Comparison of ENCODE assay signal across 26 cellular contexts in the genomic region with DNA sequence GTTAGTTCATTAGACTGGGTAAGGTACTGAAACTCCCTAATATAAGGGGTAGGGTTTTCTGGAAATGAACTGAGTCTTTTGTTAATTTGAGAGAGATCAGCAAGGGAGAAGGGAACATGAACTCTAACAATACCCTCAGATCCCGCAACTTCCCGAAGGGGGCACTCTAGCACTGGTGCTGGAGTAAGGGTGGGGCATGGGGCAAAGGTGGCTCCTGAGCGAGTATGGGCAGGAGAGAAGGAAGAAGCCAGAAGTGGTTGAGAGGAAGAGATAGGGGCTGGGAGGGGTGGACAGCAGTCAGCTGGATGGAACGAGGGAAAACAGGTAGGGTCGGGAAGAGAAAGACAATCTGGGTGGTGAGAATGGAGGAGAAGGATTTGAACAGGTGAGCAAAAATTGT.
DNase-seq lines count a peak whose midpoint lies in the region; ATAC-seq and TF ChIP-seq lines count a peak whose summit lies in the region.
"Had no signal": no experiment of that assay in that cellular context is flagged by ENCODE, and none has a peak within 500 bp of the region (broad histone marks: within the 10 kb centered on the region; RNA-seq: fewer than 3 reads in every experiment).

No MANE protein-coding gene starts in this region.

- no peak overlapping the region for H3K27ac Mint-ChIP-seq in GM23338
- no peak overlapping the region for H3K27ac Mint-ChIP-seq in activated T-helper 1 cell treated with anti-CD3 and anti-CD28 coated beads, Interleukin-12 subunit alpha, Interleukin-12 subunit beta, Interleukin-2, Interleukin-4 antibody, amounts not matched to agents 30 ng/mL and 10 ng/mL and 1 ng/mL, durations not matched to agents 14 hours and 24 hours and 36 hours
- H3K27ac Mint-ChIP-seq: activated CD4-positive, alpha-beta memory T cell treated with anti-CD3 and anti-CD28 coated beads for 36 hours; effector memory CD8-positive, alpha-beta T cell; neural progenitor cell; progenitor cell of endocrine pancreas; stimulated activated memory B cell treated with anti-CD40 and anti-IgM and Interleukin-4, amounts not matched to agents 10 μg/mL and 1 μg/mL and 100 μg/mL, for 72 hours had no signal

- H3K9me3 Mint-ChIP-seq in GM23338: no peaks in the 10 kb centered on the region; the same call in 1 of the 3 replicates
- H3K9me3 Mint-ChIP-seq in activated T-helper 1 cell treated with anti-CD3 and anti-CD28 coated beads, Interleukin-12 subunit alpha, Interleukin-12 subunit beta, Interleukin-2, Interleukin-4 antibody, amounts not matched to agents 30 ng/mL and 10 ng/mL and 1 ng/mL, durations not matched to agents 14 hours and 24 hours and 36 hours: no peaks in the 10 kb centered on the region
- H3K9me3 Mint-ChIP-seq: activated CD4-positive, alpha-beta memory T cell treated with anti-CD3 and anti-CD28 coated beads for 36 hours; effector memory CD8-positive, alpha-beta T cell; stimulated activated memory B cell treated with anti-CD40 and anti-IgM and Interleukin-4, amounts not matched to agents 10 μg/mL and 1 μg/mL and 100 μg/mL, for 72 hours had no signal

- H3K27me3 ChIP-seq in GM23338 (ENCODE audit: insufficient read depth): no peaks in the 10 kb centered on the region
- H3K27me3 ChIP-seq: esophagus muscularis mucosa, neural progenitor cell, SJSA1 had no signal

- no peak overlapping the region for H2AFZ ChIP-seq in GM23338
- H2AFZ ChIP-seq: neural progenitor cell had no signal

- TF ChIP-seq CTCF in GM23338 (conservative IDR thresholded peaks at IDR 0.05; ENCODE audit: low read depth in 2 of 2): peak; percentile 48 to 61

- no peaks in the 10 kb centered on the region for H3K4me1 ChIP-seq in GM23338 (ENCODE audit: insufficient read depth)
- H3K4me1 ChIP-seq: breast epithelium, esophagus muscularis mucosa, lower lobe of right lung, neural progenitor cell, SJSA1 had no signal

- peaks cover 5% of the 10 kb centered on the region; the same call in 1 of the 3 replicates for H3K36me3 Mint-ChIP-seq in GM23338 (ENCODE audit: low read depth)
- H3K36me3 Mint-ChIP-seq in activated T-helper 1 cell treated with anti-CD3 and anti-CD28 coated beads, Interleukin-12 subunit alpha, Interleukin-12 subunit beta, Interleukin-2, Interleukin-4 antibody, amounts not matched to agents 30 ng/mL and 10 ng/mL and 1 ng/mL, durations not matched to agents 14 hours and 24 hours and 36 hours (ENCODE audit: low read depth): no peaks in the 10 kb centered on the region
- H3K36me3 Mint-ChIP-seq: activated CD4-positive, alpha-beta memory T cell treated with anti-CD3 and anti-CD28 coated beads for 36 hours; neural progenitor cell; stimulated activated memory B cell treated with anti-CD40 and anti-IgM and Interleukin-4, amounts not matched to agents 10 μg/mL and 1 μg/mL and 100 μg/mL, for 72 hours had no signal

- no peak overlapping the region for H3K4me3 ChIP-seq in GM23338
- H3K4me3 ChIP-seq: breast epithelium, esophagus muscularis mucosa, lower lobe of right lung, neural progenitor cell, SJSA1, thoracic aorta had no signal

- H3K27ac ChIP-seq in GM23338 (ENCODE audit: low read depth) (no peak overlapping the region), substantia nigra (ENCODE audit: low read depth, low read length, poor library complexity, severe bottlenecking) (no peak overlapping the region)
- H3K27ac ChIP-seq: breast epithelium, esophagus muscularis mucosa, lower lobe of right lung, neural progenitor cell, SJSA1, thoracic aorta, VCaP had no signal

- no peak overlapping the region for H3K4me3 Mint-ChIP-seq in GM23338
- H3K4me3 Mint-ChIP-seq in activated T-helper 1 cell treated with anti-CD3 and anti-CD28 coated beads, Interleukin-12 subunit alpha, Interleukin-12 subunit beta, Interleukin-2, Interleukin-4 antibody, amounts not matched to agents 30 ng/mL and 10 ng/mL and 1 ng/mL, durations not matched to agents 14 hours and 24 hours and 36 hours: no peak overlapping the region
- H3K4me3 Mint-ChIP-seq: activated CD4-positive, alpha-beta memory T cell treated with anti-CD3 and anti-CD28 coated beads for 36 hours; effector memory CD8-positive, alpha-beta T cell; neural progenitor cell; stimulated activated memory B cell treated with anti-CD40 and anti-IgM and Interleukin-4, amounts not matched to agents 10 μg/mL and 1 μg/mL and 100 μg/mL, for 72 hours had no signal

- H3K36me3 ChIP-seq in GM23338 (ENCODE audit: insufficient read depth): no peaks in the 10 kb centered on the region
- H3K36me3 ChIP-seq: breast epithelium, esophagus muscularis mucosa, lower lobe of right lung, neural progenitor cell, SJSA1, thoracic aorta had no signal

- H3K79me2 ChIP-seq in GM23338 (replicated peaks; ENCODE audit: insufficient read depth): no peaks in the 10 kb centered on the region

- H3K4me1 Mint-ChIP-seq in GM23338: no peaks in the 10 kb centered on the region
- no peaks in the 10 kb centered on the region for H3K4me1 Mint-ChIP-seq in activated T-helper 1 cell treated with anti-CD3 and anti-CD28 coated beads, Interleukin-12 subunit alpha, Interleukin-12 subunit beta, Interleukin-2, Interleukin-4 antibody, amounts not matched to agents 30 ng/mL and 10 ng/mL and 1 ng/mL, durations not matched to agents 14 hours and 24 hours and 36 hours (ENCODE audit: low read depth)
- H3K4me1 Mint-ChIP-seq: neural progenitor cell; stimulated activated memory B cell treated with anti-CD40 and anti-IgM and Interleukin-4, amounts not matched to agents 10 μg/mL and 1 μg/mL and 100 μg/mL, for 72 hours had no signal

- H4K20me1 ChIP-seq in GM23338 (replicated peaks; ENCODE audit: insufficient read depth): no peaks in the 10 kb centered on the region

- no peaks in the 10 kb centered on the region for H3K9me2 ChIP-seq in GM23338 (ENCODE audit: insufficient read depth)

- no peak for ATAC-seq in GM23338
- ATAC-seq: effector memory CD8-positive, alpha-beta T cell; lower lobe of right lung; stimulated activated memory B cell treated with anti-CD40 and anti-IgM and Interleukin-4, amounts not matched to agents 10 μg/mL and 1 μg/mL and 100 μg/mL, for 72 hours had no signal

- DNase-seq in NCI-H146 (lab: John Stamatoyannopoulos, UW): peak; percentile 6
- DNase-seq in NCI-H146 treated with DMSO at 0.1 percent for 48 hours (lab: John Stamatoyannopoulos, UW; ENCODE audit: unreplicated experiment): no peak
- DNase-seq in GM23338 (ENCODE audit: low spot score): peak; percentile 39
- peak; percentile 6 for DNase-seq in OCI-M1 (lab: John Stamatoyannopoulos, UW)
- peak; percentile 19 for DNase-seq in iPS-NIHi7 (ENCODE audit: extremely low spot score)
- DNase-seq in substantia nigra (lab: John Stamatoyannopoulos, UW): no peak
- DNase-seq in activated T-helper 1 cell treated with anti-CD3 and anti-CD28 coated beads, Interleukin-12 subunit alpha, Interleukin-12 subunit beta, Interleukin-2, Interleukin-4 antibody, amounts not matched to agents 30 ng/mL and 10 ng/mL and 1 ng/mL, durations not matched to agents 14 hours and 24 hours and 36 hours (ENCODE audit: low spot score): no peak
- no peak for DNase-seq in hypothalamus (lab: John Stamatoyannopoulos, UW)
- DNase-seq: activated CD4-positive, alpha-beta memory T cell treated with anti-CD3 and anti-CD28 coated beads for 36 hours; activated gamma-delta T cell; activated T-cell treated with anti-CD3 and anti-CD28 coated beads for 4 hours; AML-193; effector memory CD8-positive, alpha-beta T cell; hippocampal formation; lower lobe of right lung; NCI-H1105 treated with DMSO at 0.1 percent for 48 hours; NCI-H524 treated with DMSO at 0.1 percent for 48 hours; T-helper 2 cell had no signal

- intact Hi-C loops in activated T-helper 1 cell treated with anti-CD3 and anti-CD28 coated beads, Interleukin-12 subunit alpha, Interleukin-12 subunit beta, Interleukin-2, Interleukin-4 antibody, amounts not matched to agents 30 ng/mL and 10 ng/mL and 1 ng/mL, durations not matched to agents 14 hours and 24 hours and 36 hours (cut with micrococcal nuclease): no loop called here

- no peaks in the 10 kb centered on the region for H3F3A ChIP-seq in GM23338 (replicated peaks; ENCODE audit: low read depth)

- no peaks in the 10 kb centered on the region for H3K27me3 Mint-ChIP-seq in GM23338 (ENCODE audit: insufficient read depth, low read depth, poor library complexity)
- H3K27me3 Mint-ChIP-seq in activated T-helper 1 cell treated with anti-CD3 and anti-CD28 coated beads, Interleukin-12 subunit alpha, Interleukin-12 subunit beta, Interleukin-2, Interleukin-4 antibody, amounts not matched to agents 30 ng/mL and 10 ng/mL and 1 ng/mL, durations not matched to agents 14 hours and 24 hours and 36 hours (ENCODE audit: insufficient read depth): no peaks in the 10 kb centered on the region
- H3K27me3 Mint-ChIP-seq: activated CD4-positive, alpha-beta memory T cell treated with anti-CD3 and anti-CD28 coated beads for 36 hours; effector memory CD8-positive, alpha-beta T cell; progenitor cell of endocrine pancreas; stimulated activated memory B cell treated with anti-CD40 and anti-IgM and Interleukin-4, amounts not matched to agents 10 μg/mL and 1 μg/mL and 100 μg/mL, for 72 hours had no signal

- H3K4me2 ChIP-seq in GM23338: no peak overlapping the region
- H3K4me2 ChIP-seq: neural progenitor cell had no signal

TF ChIP-seq in GM23338, 12 proteins besides CTCF, POLR2A, EP300 and RAD21 (continues in another document):
- TF ChIP-seq EZH2phosphoT487 (IDR thresholded peaks at IDR 0.05; ENCODE audit: unreplicated experiment) (no peak), EZH2 (IDR thresholded peaks at IDR 0.05; ENCODE audit: low read depth, unreplicated experiment) (no peak)

Comparison
In these comparisons a context has a peak if more than half of its experiments do, and no peak if none do; other contexts are left out.
1. DNase-seq: peak in NCI-H146 (single experiment), GM23338 (single experiment), OCI-M1 (single experiment) and iPS-NIHi7 (single experiment); none in NCI-H146 treated with DMSO at 0.1 percent for 48 hours (single experiment), substantia nigra (0 of 49), activated T-helper 1 cell treated with anti-CD3 and anti-CD28 coated beads, Interleukin-12 subunit alpha, Interleukin-12 subunit beta, Interleukin-2, Interleukin-4 antibody, amounts not matched to agents 30 ng/mL and 10 ng/mL and 1 ng/mL, durations not matched to agents 14 hours and 24 hours and 36 hours (single experiment) and hypothalamus (0 of 51).